23 cellular contexts compared by ENCODE assay signal in genomic region chr12:40827923-40828592, GRCh38.
DNase-seq lines count a peak whose midpoint lies in the region; ATAC-seq, FAIRE-seq and TF ChIP-seq lines count a peak whose summit lies in the region.
"Had no signal": no experiment of that assay in that cellular context is flagged by ENCODE, and none has a peak within 500 bp of the region (broad histone marks: within the 10 kb centered on the region; RNA-seq: fewer than 3 reads in every experiment).

No MANE protein-coding gene starts in this region.

- H3K27me3 ChIP-seq in HepG2 (ENCODE audit: control insufficient read depth in 1 of 2, insufficient read depth in 2 of 2, low read length in 2 of 2), result no peaks in the 10 kb centered on the region
- no peaks in the 10 kb centered on the region for H3K27me3 ChIP-seq in right lobe of liver
- H3K27me3 ChIP-seq: body of pancreas, foreskin keratinocyte had no signal

- H3K36me3 ChIP-seq in HepG2 (replicated peaks in 1 of 2; ENCODE audit: control insufficient read depth in 1 of 2, insufficient read depth in 2 of 2, low read length in 2 of 2) (no peaks in the 10 kb centered on the region), right lobe of liver (no peaks in the 10 kb centered on the region)
- H3K36me3 ChIP-seq: lower lobe of right lung, thoracic aorta had no signal

- H2AFZ ChIP-seq in HepG2 (ENCODE audit: low read length), result no peak overlapping the region

- CTCF ChIA-PET in HepG2 (lab: Yijun Ruan, JAX; ENCODE audit: low intra/inter-chr PET ratio, low total read pairs), result no interaction called here

- no peaks in the 10 kb centered on the region for H3K79me2 ChIP-seq in HepG2 (ENCODE audit: insufficient read depth, low read length)

- H3K27ac ChIP-seq in HepG2 (ENCODE audit: extremely low read length, insufficient read depth, low read length) (no peak overlapping the region), right lobe of liver (no peak overlapping the region)
- H3K27ac ChIP-seq: body of pancreas, epithelial cell of prostate, lower lobe of right lung, thoracic aorta had no signal

- FAIRE-seq in HepG2 (lab: Jason Lieb, UNC), result no peak

- WGBS in HepG2 (ENCODE audit: low lambda C conversion rate), result 2% methylated on average over 11 of the region's 12 CpGs
- 31% methylated on average over 12 of the region's 12 CpGs for WGBS in right lobe of liver (ENCODE audit: insufficient coverage, low coverage, low lambda C conversion rate, missing lambda C conversion rate)

- H3K4me1 ChIP-seq in HepG2 (ENCODE audit: insufficient read depth, low read length) (no peaks in the 10 kb centered on the region), right lobe of liver (no peaks in the 10 kb centered on the region)
- H3K4me1 ChIP-seq: body of pancreas, lower lobe of right lung had no signal

- H3K9ac ChIP-seq in HepG2 (ENCODE audit: insufficient read depth, low read depth, low read length), result no peak overlapping the region

- no peaks in the 10 kb centered on the region for H4K20me1 ChIP-seq in HepG2 (ENCODE audit: insufficient read depth, low read length)

- DNase-seq in HepG2 (ENCODE audit: low spot score), result no peak
- no peak for DNase-seq in right lobe of liver
- peak; percentile 43 for DNase-seq in cerebellum (ENCODE audit: low spot score)
- DNase-seq in medulla oblongata (ENCODE audit: extremely low spot score), result peak; percentile 19
- DNase-seq in posterior vena cava (ENCODE audit: low spot score), result no peak
- no peak for DNase-seq in 8988T
- no peak for DNase-seq in activated CD4-positive, alpha-beta T cell treated with anti-CD3 and anti-CD28 coated beads, Interleukin-2, amount 50 U/mL, for 48 hours
- DNase-seq in activated CD4-positive, alpha-beta T cell treated with anti-CD3 and anti-CD28 coated beads for 4 hours, result no peak
- DNase-seq: activated B cell treated with CpG ODN at 0.5 μM for 24 hours; activated CD8-positive, alpha-beta T cell treated with anti-CD3 and anti-CD28 coated beads, Interleukin-2, amount 10 ng/mL, durations not matched to agents 7 days and 5 days; activated T-cell treated with anti-CD3 and anti-CD28 coated beads, Interleukin-2, amount 50 U/mL, for 4 hours; body of pancreas; CD4-positive, alpha-beta T cell; DMS53; foreskin keratinocyte; lower lobe of right lung; naive B cell; NCI-H1105 treated with DMSO at 0.1 percent for 48 hours; SHP77; T-helper 17 cell had no signal

- no peak overlapping the region for H3K4me2 ChIP-seq in HepG2 (ENCODE audit: low read depth, low read length)

- TF ChIP-seq RAD21 in HepG2 (CRISPR knock-in tag; IDR thresholded peaks at IDR 0.05), result no peak

- POLR2A ChIA-PET in HepG2 (lab: Yijun Ruan, JAX), result no interaction called here

- ATAC-seq in HepG2 (no peak), right lobe of liver (no peak)
- ATAC-seq: activated CD8-positive, alpha-beta T cell treated with anti-CD3 and anti-CD28 coated beads, Interleukin-2, amount 10 ng/mL, durations not matched to agents 7 days and 5 days; activated naive CD4-positive, alpha-beta T cell treated with anti-CD3 and anti-CD28 coated beads, Interleukin-2, amount 50 U/mL, for 72 hours; activated T-cell treated with anti-CD3 and anti-CD28 coated beads, Interleukin-2, amount 50 U/mL, for 4 hours; body of pancreas; foreskin keratinocyte; lower lobe of right lung; T-helper 17 cell had no signal

- in situ Hi-C loops in HepG2 (cut with HindIII; ENCODE audit: extremely low pct_ligation_motif_present, low pct_unique_long_range_greater_than_20kb), result no loop called here

- H3K9me3 ChIP-seq in HepG2 (ENCODE audit: low read length) (no peaks in the 10 kb centered on the region), right lobe of liver (no peaks in the 10 kb centered on the region)
- H3K9me3 ChIP-seq: body of pancreas, lower lobe of right lung, thoracic aorta had no signal

- intact Hi-C loops in HepG2 (cut with micrococcal nuclease; ENCODE audit: unreplicated experiment) (no loop called here), right lobe of liver (cut with DNase I) (no loop called here), posterior vena cava (cut with DNase I) (no loop called here)

- TF ChIP-seq CTCF in HepG2 (CRISPR knock-in tag; IDR thresholded peaks at IDR 0.05) (no peak), right lobe of liver (IDR thresholded peaks at IDR 0.05) (no peak)

- TF ChIP-seq EP300 in HepG2 (IDR thresholded peaks at IDR 0.05; ENCODE audit: low read depth in 2 of 2, low read length in 2 of 2), result no peak
- no peak for TF ChIP-seq EP300 in HepG2 (CRISPR knock-in tag; IDR thresholded peaks at IDR 0.05; ENCODE audit: borderline replicate concordance)

- BruUV-seq in HepG2 (replicated peaks; lab: Mats Ljungman, UMichigan), result no TSS peak

- H3K4me3 ChIP-seq in HepG2 (replicated peaks in 1 of 3; ENCODE audit: insufficient read depth in 1 of 3, low read depth in 2 of 3, low read length in 3 of 3) (no peak overlapping the region), right lobe of liver (no peak overlapping the region)
- H3K4me3 ChIP-seq: body of pancreas, lower lobe of right lung, thoracic aorta had no signal

- TF ChIP-seq POLR2A in HepG2 (IDR thresholded peaks at IDR 0.05; ENCODE audit: insufficient read depth in 1 of 2, low read depth in 2 of 2, low read length in 2 of 2), result no peak
- TF ChIP-seq POLR2A in right lobe of liver (IDR thresholded peaks at IDR 0.05), result no peak

TF ChIP-seq in HepG2, 621 proteins besides CTCF, POLR2A, EP300 and RAD21:
- no peak for TF ChIP-seq SNAPC2 (CRISPR knock-in tag; IDR thresholded peaks at IDR 0.05)
- peak; percentile 53 to 76; a peak in 3 of 4 replicates for TF ChIP-seq MAFK (conservative IDR thresholded peaks at IDR 0.05 in 1 of 2, IDR thresholded peaks at IDR 0.05 in 1 of 2; ENCODE audit: low read length in 2 of 2)
- TF ChIP-seq NRL (CRISPR knock-in tag; IDR thresholded peaks at IDR 0.05; ENCODE audit: borderline replicate concordance), result no peak
- peak; percentile 66 for TF ChIP-seq MAFF (IDR thresholded peaks at IDR 0.05; ENCODE audit: low read depth, low read length)

Comparison
In these comparisons a context has a peak if more than half of its experiments do, and no peak if none do; other contexts are left out.
1. DNase-seq: peak in cerebellum (single experiment) and medulla oblongata (single experiment); none in HepG2 (single experiment), right lobe of liver (0 of 3), posterior vena cava (single experiment), 8988T (single experiment), activated CD4-positive, alpha-beta T cell treated with anti-CD3 and anti-CD28 coated beads, Interleukin-2, amount 50 U/mL, for 48 hours (0 of 2) and activated CD4-positive, alpha-beta T cell treated with anti-CD3 and anti-CD28 coated beads for 4 hours (0 of 2).